8 cellular contexts compared by ENCODE assay signal in the genomic region with DNA sequence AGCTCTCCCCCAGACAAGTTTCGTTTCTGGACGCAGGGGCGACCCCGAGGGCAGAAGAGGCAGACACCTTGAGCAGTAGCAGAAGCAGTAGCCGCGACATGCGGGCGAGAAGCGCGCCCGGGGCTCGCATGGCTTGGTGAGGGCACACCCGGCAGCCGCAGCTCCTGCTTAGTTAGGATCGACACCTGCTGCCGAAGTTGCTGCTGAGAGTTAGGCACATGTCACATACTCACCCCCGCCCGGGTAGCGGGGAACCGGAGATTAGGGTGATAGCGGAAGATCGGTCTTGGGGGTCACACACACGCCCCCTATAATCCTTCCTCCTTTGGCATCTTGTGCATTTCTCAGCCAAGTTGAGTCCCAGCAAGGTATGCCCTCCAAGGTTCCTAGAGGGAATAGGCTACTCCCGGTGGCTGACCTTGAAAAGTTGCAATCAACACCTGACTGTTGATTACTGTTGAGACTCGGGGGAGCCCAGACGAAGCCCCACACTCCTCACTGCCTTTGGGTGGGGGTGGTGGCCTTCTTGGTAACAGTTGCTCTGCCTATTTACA. TPM values are rescaled to one million over a fixed set of nuclear protein-coding genes. Genes with fewer than 3 reads are reported as not detected.
DNase-seq lines count a peak whose midpoint lies in the region; ATAC-seq, FAIRE-seq and TF ChIP-seq lines count a peak whose summit lies in the region.

No MANE protein-coding gene starts in this region.

- no peak overlapping the region for H2BK120ac ChIP-seq in H1 (replicated peaks; ENCODE audit: low read depth, low read length)

- no peak overlapping the region for H2AK5ac ChIP-seq in H1 (ENCODE audit: low read depth, low read length)

- H2AFZ ChIP-seq in H1 (ENCODE audit: low read length) = peak overlapping the region; percentile 84

- peaks cover 24% of the 10 kb centered on the region for H3K23me2 ChIP-seq in H1 (ENCODE audit: low read depth, low read length)

- H3K14ac ChIP-seq in H1 (ENCODE audit: insufficient read length) = no peak overlapping the region

- H3K4me3 ChIP-seq in H1 (ENCODE audit: extremely low read depth in 1 of 4, insufficient read depth in 2 of 4, low read depth in 3 of 4, low read length in 4 of 4) (peak overlapping the region; percentile 66 to 86 (median 76)), mucosa of stomach (ENCODE audit: low read length) (peak overlapping the region; percentile 28)

- peaks cover 1% of the 10 kb centered on the region for H3K36me3 Mint-ChIP-seq in T-helper 2 cell treated with Interferon-gamma antibody and Interleukin-4, amounts not matched to agents 5 μg/mL and 100 μg/mL, for 36 hours (ENCODE audit: low read depth)
- H3K36me3 Mint-ChIP-seq in type B pancreatic cell = peaks cover 3% of the 10 kb centered on the region

- H3K27me3 Mint-ChIP-seq in T-helper 2 cell treated with Interferon-gamma antibody and Interleukin-4, amounts not matched to agents 5 μg/mL and 100 μg/mL, for 36 hours (ENCODE audit: low read depth) = peaks cover 61% of the 10 kb centered on the region
- H3K27me3 Mint-ChIP-seq in type B pancreatic cell = peaks cover 40% of the 10 kb centered on the region

- peaks cover 5 to 9% (median 6%) of the 10 kb centered on the region in 4 experiments; a peak in 6 of 7 replicates for H3K4me1 ChIP-seq in H1 (replicated peaks in 1 of 4; ENCODE audit: control insufficient read depth in 3 of 4, insufficient read depth in 4 of 4, low read length in 3 of 4)
- H3K4me1 ChIP-seq in mucosa of stomach (ENCODE audit: control insufficient read depth, insufficient read depth, low read length) = peaks cover 14% of the 10 kb centered on the region

- TF ChIP-seq CTCF in H1 (IDR thresholded peaks at IDR 0.05; ENCODE audit: control extremely low read depth in 1 of 3, insufficient read depth in 1 of 3, low read depth in 1 of 3, low read length in 3 of 3) = no peak
- TF ChIP-seq CTCF in type B pancreatic cell (conservative IDR thresholded peaks at IDR 0.05) = no peak

- H3K9me3 ChIP-seq in H1 (ENCODE audit: insufficient read depth in 2 of 2, low read depth in 1 of 2, low read length in 1 of 2) (no peaks in the 10 kb centered on the region), mucosa of stomach (ENCODE audit: control insufficient read depth, low read length) (no peaks in the 10 kb centered on the region)

- no peak overlapping the region for H3K27ac Mint-ChIP-seq in T-helper 2 cell treated with Interferon-gamma antibody and Interleukin-4, amounts not matched to agents 5 μg/mL and 100 μg/mL, for 36 hours
- peak overlapping the region; percentile 93 for H3K27ac Mint-ChIP-seq in type B pancreatic cell

- peaks cover 0 to 19% of the 10 kb centered on the region in 2 experiments; a peak in 2 of 4 replicates for H3K79me2 ChIP-seq in H1 (ENCODE audit: control insufficient read depth in 1 of 2, insufficient read depth in 2 of 2, low read length in 2 of 2)

- TF ChIP-seq EP300 in H1 (IDR thresholded peaks at IDR 0.05; ENCODE audit: borderline replicate concordance in 1 of 2, low read depth in 2 of 2, low read length in 2 of 2) = no peak

- H3K56ac ChIP-seq in H1 (replicated peaks; ENCODE audit: insufficient read length, low read depth, low read length) = no peak overlapping the region

- no peak overlapping the region for H4K8ac ChIP-seq in H1 (ENCODE audit: extremely low read depth, insufficient read depth, low read length)

- DNase-seq in NCI-H2107 treated with DMSO at 0.1 percent for 48 hours (lab: John Stamatoyannopoulos, UW; ENCODE audit: unreplicated experiment) = peak; percentile 10
- no peak for DNase-seq in NCI-H2107 (lab: John Stamatoyannopoulos, UW)
- no peak for DNase-seq in T-helper 2 cell treated with Interferon-gamma antibody and Interleukin-4, amounts not matched to agents 5 μg/mL and 100 μg/mL, for 36 hours (ENCODE audit: low spot score)
- DNase-seq in H1 (ENCODE audit: low read depth in 1 of 2, low spot score in 2 of 2) = peak in 1 of 2 experiments; percentile 75
- DNase-seq in type B pancreatic cell (ENCODE audit: extremely low spot score, unreplicated experiment) = no peak
- no peak for DNase-seq in RKO (ENCODE audit: low spot score)

- ATAC-seq in HG02885 (IDR thresholded peaks at IDR 0.05; ENCODE audit: poor library complexity, unreplicated experiment) = peak; percentile 35

- peaks cover 10% of the 10 kb centered on the region for H3K4me1 Mint-ChIP-seq in T-helper 2 cell treated with Interferon-gamma antibody and Interleukin-4, amounts not matched to agents 5 μg/mL and 100 μg/mL, for 36 hours (ENCODE audit: low read depth)
- H3K4me1 Mint-ChIP-seq in type B pancreatic cell (ENCODE audit: unreplicated experiment) = peaks cover 3% of the 10 kb centered on the region

- H3K4me3 Mint-ChIP-seq in T-helper 2 cell treated with Interferon-gamma antibody and Interleukin-4, amounts not matched to agents 5 μg/mL and 100 μg/mL, for 36 hours = peak overlapping the region; percentile 85
- peak overlapping the region; percentile 94 for H3K4me3 Mint-ChIP-seq in type B pancreatic cell

- H2BK12ac ChIP-seq in H1 (ENCODE audit: low read depth, low read length) = peak overlapping the region; percentile 94; the same call in 1 of the 2 replicates

- TF ChIP-seq RAD21 in H1 (IDR thresholded peaks at IDR 0.05 in 1 of 2, conservative IDR thresholded peaks at IDR 0.05 in 1 of 2; ENCODE audit: low read depth in 2 of 2, low read length in 2 of 2) = no peak

- H2BK15ac ChIP-seq in H1 (ENCODE audit: low read length) = peak overlapping the region; percentile 72; the same call in 1 of the 2 replicates

- H4K5ac ChIP-seq in H1 (ENCODE audit: insufficient read length, low read depth, low read length) = no peak overlapping the region

- H3K18ac ChIP-seq in H1 (ENCODE audit: extremely low read depth, low read length) = peak overlapping the region; percentile 83; the same call in 1 of the 2 replicates

- POLR2A ChIA-PET in H1 (lab: Charles Lee; ENCODE audit: partially characterized antibody) = interaction anchor here (1.3 to 1.4 kb wide), 2 partner anchors 14 to 46 kb away, joined by 4 read pairs; no protein-coding TSS in a partner anchor

- CTCF ChIA-PET in H1 (lab: Charles Lee; ENCODE audit: partially characterized antibody) = interaction anchor here (0.7 to 1.6 kb wide), 12 partner anchors 12 to 664 kb away, joined by 3 to 7 read pairs (median 4); no protein-coding TSS in a partner anchor

- H3K4ac ChIP-seq in H1 (replicated peaks; ENCODE audit: insufficient read length, low read depth, low read length) = no peak overlapping the region

- no peak overlapping the region for H4K91ac ChIP-seq in H1 (replicated peaks; ENCODE audit: insufficient read length, low read length)

- FAIRE-seq in H1 (lab: Jason Lieb, UNC) = no peak

- WGBS in H1 (ENCODE audit: extremely low coverage in 1 of 2, insufficient coverage in 1 of 2, insufficient read length in 1 of 2, insufficient replicate concordance in 2 of 2, low coverage in 1 of 2, low lambda C conversion rate in 2 of 2, missing lambda C conversion rate in 1 of 2), 2 experiments = 1% methylated on average over 25 of the region's 26 CpGs; no CpG with 5 or more reads in 1 of the 2 experiments

- no peaks in the 10 kb centered on the region for H3K79me1 ChIP-seq in H1 (ENCODE audit: low read depth, low read length)

- H3K4me2 ChIP-seq in H1 (ENCODE audit: insufficient read depth in 1 of 2, low read depth in 2 of 2, low read length in 2 of 2) = peak overlapping the region; percentile 96 to 100

- H3K27ac ChIP-seq in H1 (ENCODE audit: low read depth, low read length) = no peak overlapping the region

- TF ChIP-seq POLR2A in H1 (IDR thresholded peaks at IDR 0.05; ENCODE audit: control extremely low read depth in 1 of 2, low read depth in 2 of 2, low read length in 2 of 2) = no peak

- H3K9me3 Mint-ChIP-seq in T-helper 2 cell treated with Interferon-gamma antibody and Interleukin-4, amounts not matched to agents 5 μg/mL and 100 μg/mL, for 36 hours = no peaks in the 10 kb centered on the region
- no peaks in the 10 kb centered on the region for H3K9me3 Mint-ChIP-seq in type B pancreatic cell

- H2BK5ac ChIP-seq in H1 (ENCODE audit: low read depth, low read length) = peak overlapping the region; percentile 92; the same call in 1 of the 2 replicates

- H3K36me3 ChIP-seq in H1 (ENCODE audit: control insufficient read depth in 2 of 4, insufficient read depth in 4 of 4, low read length in 3 of 4) (no peaks in the 10 kb centered on the region), mucosa of stomach (ENCODE audit: control insufficient read depth, insufficient read depth, low read length) (no peaks in the 10 kb centered on the region)

- H3K27me3 ChIP-seq in H1 (replicated peaks in 1 of 4; ENCODE audit: control insufficient read depth in 3 of 4, extremely low read depth in 1 of 4, insufficient read depth in 3 of 4, low read length in 3 of 4) = peaks cover 5 to 24% (median 18%) of the 10 kb centered on the region in 4 experiments; a peak in 6 of 7 replicates
- H3K27me3 ChIP-seq in mucosa of stomach (ENCODE audit: control insufficient read depth, insufficient read depth, low read length) = peaks cover 27% of the 10 kb centered on the region

- H3K23ac ChIP-seq in H1 (ENCODE audit: insufficient read length) = no peak overlapping the region

- H3K9ac ChIP-seq in H1 (replicated peaks in 1 of 4; ENCODE audit: extremely low read depth in 1 of 4, low read depth in 3 of 4, low read length in 3 of 4) (peak overlapping the region in 1 of 4 experiments; percentile 62; a peak in 2 of 7 replicates), mucosa of stomach (ENCODE audit: low read length) (no peak overlapping the region)

- peaks cover 0 to 5% of the 10 kb centered on the region in 2 experiments for H4K20me1 ChIP-seq in H1 (replicated peaks in 1 of 2; ENCODE audit: control insufficient read depth in 1 of 2, insufficient read depth in 2 of 2, low read length in 2 of 2)

- H2BK20ac ChIP-seq in H1 (ENCODE audit: low read length) = no peak overlapping the region

TF ChIP-seq in H1, 55 proteins besides CTCF, POLR2A, EP300 and RAD21 (continues in another document):
- TF ChIP-seq SUZ12 (IDR thresholded peaks at IDR 0.05; ENCODE audit: low read length) = peak; percentile 12; the same call in 1 of the 2 replicates
- no peak for TF ChIP-seq KDM1A (IDR thresholded peaks at IDR 0.05; ENCODE audit: borderline replicate concordance, low read length)
- no peak for TF ChIP-seq CBX8 (IDR thresholded peaks at IDR 0.05; ENCODE audit: borderline replicate concordance, low read depth, low read length)
- no peak for TF ChIP-seq CBX5 (IDR thresholded peaks at IDR 0.05; ENCODE audit: low read depth, low read length)
- TF ChIP-seq BCL11A (IDR thresholded peaks at IDR 0.05; ENCODE audit: low read depth in 2 of 2, low read length in 2 of 2) = no peak

RNA-seq across cellular contexts. Expression of a gene that starts 0.7 kb away (rescaled TPM):
- 15.5 and 17.4 TPM in 2 replicates for total RNA-seq in H1 (2021; fragmentation: NEBNext Ultra II Directional; extraction: Animal tissue kit (Norgen Biotek cat#: 25700))
- 1.5 and 3.1 TPM in 2 replicates for polyA plus RNA-seq in H1 (2011; rRNA removed)
- polyA plus RNA-seq in H1 (2011; cell fraction: cytosol; rRNA removed) = 2.2 TPM
- 3.0 TPM for polyA plus RNA-seq in H1 (2011; cell fraction: nucleus; rRNA removed)
- polyA plus RNA-seq in H1 (2012, experiment 1 of 2) = 5.0 to 7.8 TPM (median 6.1 TPM) in 4 replicates
- 5.4 TPM for polyA plus RNA-seq in H1 (2012, experiment 2 of 2)
- 24.4 TPM for polyA plus RNA-seq in H1 (2013, experiment 1 of 2)
- 24.6 TPM for polyA plus RNA-seq in H1 (2013, experiment 2 of 2)
- 3.4 and 4.6 TPM in 2 replicates for polyA minus RNA-seq in H1 (2011; rRNA and poly(A)+ RNA removed)
- 2.7 TPM for polyA minus RNA-seq in H1 (2011; cell fraction: cytosol; rRNA and poly(A)+ RNA removed)
- 5.5 TPM for polyA minus RNA-seq in H1 (2011; cell fraction: nucleus; rRNA and poly(A)+ RNA removed)
- 7.9 and 16.6 TPM in 2 replicates for total RNA-seq in type B pancreatic cell (ENCODE audit: low replicate concordance)
